2 cellular contexts compared by ENCODE assay signal in the genomic region with DNA sequence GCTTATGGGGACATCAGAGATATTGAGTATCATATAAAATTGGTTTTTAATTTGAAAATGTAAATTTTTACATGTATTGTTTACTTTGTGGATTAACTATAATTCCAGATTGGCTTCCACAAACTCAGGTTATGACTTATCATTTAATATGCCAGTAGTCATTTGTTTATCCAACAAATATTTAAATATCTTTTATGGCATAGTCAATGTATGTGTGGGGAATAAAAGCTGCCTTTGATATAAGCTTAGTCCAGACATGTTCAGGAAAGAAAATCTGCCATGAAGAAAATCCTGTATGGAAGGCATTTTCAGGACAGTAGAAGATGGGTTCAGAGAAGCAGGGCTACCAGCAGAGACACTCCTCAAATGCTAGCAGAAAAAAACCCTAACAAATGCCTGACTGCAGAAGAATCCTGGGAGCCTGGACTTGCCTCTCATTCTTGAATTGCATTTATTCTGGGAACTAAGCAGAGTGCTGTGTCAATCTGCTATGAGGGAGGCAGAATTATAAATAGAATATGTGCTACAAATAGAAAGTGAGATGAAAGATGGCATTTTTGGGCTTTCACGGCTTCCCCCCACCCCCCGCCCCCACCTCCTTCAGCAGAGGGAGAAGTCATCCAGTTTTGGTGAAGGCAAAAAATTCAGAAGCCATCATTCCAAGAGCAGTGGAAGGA. TPM values are rescaled to one million over a fixed set of nuclear protein-coding genes. Genes with fewer than 3 reads are reported as not detected.
"Had no signal": no experiment of that assay in that cellular context is flagged by ENCODE, and none has a peak within 500 bp of the region (broad histone marks: within the 10 kb centered on the region; RNA-seq: fewer than 3 reads in every experiment).

No MANE protein-coding gene starts in this region.

RNA-seq across cellular contexts. Expression of gene ROPN1, which starts 10.6 kb away (rescaled TPM):
- total RNA-seq: HT-29, LHCN-M2 had no signal
